In the genomic region with DNA sequence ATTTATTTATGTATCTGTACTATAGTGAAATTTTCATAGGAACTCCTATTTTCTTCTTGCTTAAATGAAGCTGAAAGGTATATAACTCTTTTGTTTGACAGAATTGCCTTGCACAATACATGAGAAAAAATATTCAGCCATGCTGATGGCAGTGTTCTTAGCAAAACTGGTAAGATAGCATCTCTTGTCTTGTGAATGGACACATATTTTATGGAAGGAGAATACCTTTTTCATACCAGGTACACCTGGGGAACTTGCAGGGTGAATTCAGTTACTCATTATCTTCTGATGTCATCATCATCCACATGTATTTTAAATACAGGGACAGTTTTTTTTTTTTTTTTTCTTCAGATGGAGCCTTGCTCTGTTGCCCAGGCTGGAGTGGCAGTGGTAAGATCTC, we compare ENCODE assay signal across 12 cellular contexts. TPM values are rescaled to one million over a fixed set of nuclear protein-coding genes. Genes with fewer than 3 reads are reported as not detected.
DNase-seq lines count a peak whose midpoint lies in the region; TF ChIP-seq lines count a peak whose summit lies in the region.
"Had no signal": no experiment of that assay in that cellular context is flagged by ENCODE, and none has a peak within 500 bp of the region (broad histone marks: within the 10 kb centered on the region; RNA-seq: fewer than 3 reads in every experiment).

No MANE protein-coding gene starts in this region.

- H3K4me2 ChIP-seq in MM.1S (ENCODE audit: low read depth, low read length) = no peak overlapping the region
- no peak overlapping the region for H3K4me2 ChIP-seq in trophoblast cell (ENCODE audit: low read length)
- H3K4me2 ChIP-seq: A549 had no signal

- H3K14ac ChIP-seq in trophoblast cell (ENCODE audit: low read length) = no peak overlapping the region

- TF ChIP-seq POLR2A in esophagus muscularis mucosa (IDR thresholded peaks at IDR 0.05; ENCODE audit: low read depth) = no peak

- H3K27ac ChIP-seq in MM.1S (ENCODE audit: low read length) (peak overlapping the region; percentile 68; the same call in 1 of the 2 replicates), esophagus muscularis mucosa (replicated peaks in 1 of 4) (peak overlapping the region; percentile 68 to 73 (median 70)), trophoblast cell (ENCODE audit: low read depth, low read length) (no peak overlapping the region), A673 (ENCODE audit: low read depth, low read length, poor library complexity, severe bottlenecking) (no peak overlapping the region)
- H3K27ac ChIP-seq: A549 had no signal

- H3K4me3 ChIP-seq in MM.1S (ENCODE audit: low read length) (no peak overlapping the region), esophagus muscularis mucosa (no peak overlapping the region), trophoblast cell (ENCODE audit: low read depth, low read length) (no peak overlapping the region), A673 (ENCODE audit: low read depth, low read length, poor library complexity, severe bottlenecking) (no peak overlapping the region)
- H3K4me3 ChIP-seq: A549, HAP-1 had no signal

- H3K4me1 ChIP-seq in MM.1S (ENCODE audit: low read length) (peaks cover 12% of the 10 kb centered on the region), esophagus muscularis mucosa (peaks cover 24 to 98% (median 92%) of the 10 kb centered on the region in 4 donors), trophoblast cell (ENCODE audit: control insufficient read depth in 1 of 2, insufficient read depth in 2 of 2, low read length in 2 of 2) (no peaks in the 10 kb centered on the region), A673 (ENCODE audit: insufficient read depth, low read length, poor library complexity, severe bottlenecking) (no peaks in the 10 kb centered on the region)
- H3K4me1 ChIP-seq: A549, HAP-1 had no signal

- H3K4ac ChIP-seq in trophoblast cell (ENCODE audit: low read depth, low read length) = no peak overlapping the region

- H3K9me2 ChIP-seq in MM.1S (replicated peaks; ENCODE audit: insufficient read depth, low read length) = no peaks in the 10 kb centered on the region

- H4K8ac ChIP-seq in trophoblast cell (ENCODE audit: low read depth, low read length) = no peak overlapping the region

- no peak overlapping the region for H2BK120ac ChIP-seq in trophoblast cell (ENCODE audit: insufficient read depth, low read length, poor library complexity)

- no peaks in the 10 kb centered on the region for H3K79me1 ChIP-seq in trophoblast cell (ENCODE audit: low read length)

- no peak overlapping the region for H2BK12ac ChIP-seq in trophoblast cell (ENCODE audit: low read length)

- H3K9me3 ChIP-seq in MM.1S (replicated peaks; ENCODE audit: insufficient read depth, low read length) (no peaks in the 10 kb centered on the region), esophagus muscularis mucosa (no peaks in the 10 kb centered on the region), trophoblast cell (ENCODE audit: insufficient read depth, low read depth, low read length) (no peaks in the 10 kb centered on the region), A673 (ENCODE audit: low read depth, low read length, poor library complexity, severe bottlenecking) (no peaks in the 10 kb centered on the region)
- H3K9me3 ChIP-seq: A549, HAP-1 had no signal

- H3K79me2 ChIP-seq in MM.1S (ENCODE audit: low read length) (peaks cover 4% of the 10 kb centered on the region; the same call in 1 of the 2 replicates), trophoblast cell (ENCODE audit: control insufficient read depth, insufficient read depth, low read length, poor library complexity) (no peaks in the 10 kb centered on the region)

- no peak overlapping the region for H3K18ac ChIP-seq in trophoblast cell (ENCODE audit: low read length)

- TF ChIP-seq EP300 in esophagus muscularis mucosa (IDR thresholded peaks at IDR 0.05) = no peak

- intact Hi-C loops in esophagus muscularis mucosa (cut with DNase I) (no loop called here), A673 (cut with micrococcal nuclease; ENCODE audit: unreplicated experiment) (no loop called here)

- H3K27me3 ChIP-seq in MM.1S (replicated peaks; ENCODE audit: insufficient read depth, low read length) = no peaks in the 10 kb centered on the region
- no peaks in the 10 kb centered on the region for H3K27me3 ChIP-seq in esophagus muscularis mucosa
- no peaks in the 10 kb centered on the region for H3K27me3 ChIP-seq in trophoblast cell (ENCODE audit: insufficient read depth, low read length)
- peaks cover 23% of the 10 kb centered on the region for H3K27me3 ChIP-seq in A673 (replicated peaks; ENCODE audit: insufficient read depth, low read depth, low read length, poor library complexity)

- H2AFZ ChIP-seq in MM.1S (ENCODE audit: low read length) (no peak overlapping the region), trophoblast cell (ENCODE audit: insufficient read depth, low read length, poor library complexity) (no peak overlapping the region)

- H3K9ac ChIP-seq in MM.1S (ENCODE audit: low read length) (no peak overlapping the region), trophoblast cell (ENCODE audit: low read length) (no peak overlapping the region)

- POLR2A ChIA-PET in A673 (lab: Charles Lee; ENCODE audit: low non-redundant PET) = interaction anchor here (0.6 kb wide), 1 partner anchor 327 kb away, joined by 9 read pairs; no protein-coding TSS in a partner anchor

- H2BK5ac ChIP-seq in trophoblast cell (ENCODE audit: low read depth, low read length, poor library complexity) = no peak overlapping the region

- no peak for TF ChIP-seq CTCF in MM.1S (IDR thresholded peaks at IDR 0.05; ENCODE audit: low read length)
- TF ChIP-seq CTCF in esophagus muscularis mucosa (IDR thresholded peaks at IDR 0.05) = no peak
- no peak for TF ChIP-seq CTCF in A673 (conservative IDR thresholded peaks at IDR 0.05; ENCODE audit: low read depth, low read length)

- DNase-seq in MM.1S = no peak
- no peak for DNase-seq in esophagus muscularis mucosa (ENCODE audit: extremely low spot score)
- DNase-seq in trophoblast cell = peak; percentile 18 to 82
- no peak for DNase-seq in A673 (ENCODE audit: low spot score)
- no peak for DNase-seq in hippocampal formation (lab: John Stamatoyannopoulos, UW)
- DNase-seq in NCI-H446 treated with DMSO at 0.1 percent for 48 hours (lab: John Stamatoyannopoulos, UW) = no peak
- DNase-seq: CD8-positive, alpha-beta T cell; COR-L47; DND-41; GF-D8 had no signal

- CTCF ChIA-PET in A673 (lab: Charles Lee) = no interaction called here

- no peak overlapping the region for H4K91ac ChIP-seq in trophoblast cell (ENCODE audit: low read depth, low read length)

- no TSS peak for BruUV-seq in A673 (replicated peaks; lab: Mats Ljungman, UMichigan)

- no peaks in the 10 kb centered on the region for H4K20me1 ChIP-seq in MM.1S (ENCODE audit: insufficient read depth, low read length)

- H3K36me3 ChIP-seq in MM.1S (replicated peaks; ENCODE audit: insufficient read depth, low read length) = no peaks in the 10 kb centered on the region
- H3K36me3 ChIP-seq in esophagus muscularis mucosa = no peaks in the 10 kb centered on the region
- H3K36me3 ChIP-seq in trophoblast cell (ENCODE audit: control insufficient read depth in 1 of 2, insufficient read depth in 2 of 2, low read length in 2 of 2) = no peaks in the 10 kb centered on the region
- no peaks in the 10 kb centered on the region for H3K36me3 ChIP-seq in A673 (ENCODE audit: insufficient read depth, low read length, poor library complexity, severe bottlenecking)
- H3K36me3 ChIP-seq: HAP-1 had no signal

- peaks cover 3% of the 10 kb centered on the region; the same call in 1 of the 2 replicates for H3F3A ChIP-seq in MM.1S (ENCODE audit: insufficient read depth, low read length)

- H2AK5ac ChIP-seq in trophoblast cell (ENCODE audit: low read length) = no peak overlapping the region

- H3K23ac ChIP-seq in trophoblast cell (ENCODE audit: low read length) = no peak overlapping the region

- no peak overlapping the region for H4K12ac ChIP-seq in trophoblast cell (ENCODE audit: low read depth, low read length)

RNA-seq across cellular contexts. Expression of a gene that starts 49.4 kb away (rescaled TPM):
- 100 to 1,000 TPM; 115 to 147 (median 126) TPM for total RNA-seq in esophagus muscularis mucosa
- 5.6 and 6.8 TPM in 2 replicates for polyA plus RNA-seq in trophoblast cell (2013)
- not detected in 2 replicates for total RNA-seq in A673 (2021)
- total RNA-seq: CD8-positive, alpha-beta T cell had no signal

Comparison
In these comparisons a context has a peak if more than half of its experiments do, and no peak if none do; other contexts are left out.
1. DNase-seq: peak in trophoblast cell (2 of 2); none in MM.1S (single experiment), esophagus muscularis mucosa (single experiment), A673 (single experiment), hippocampal formation (0 of 2) and NCI-H446 treated with DMSO at 0.1 percent for 48 hours (single experiment).
2. H3K27ac ChIP-seq: peak in MM.1S (single experiment) and esophagus muscularis mucosa (4 of 4); none in trophoblast cell (single experiment) and A673 (single experiment).
3. RNA of a gene that starts 49.4 kb away (total RNA-seq): 115 to 147 TPM in esophagus muscularis mucosa; not detected in A673; every median in the first group is over 100 times any median in the second.